Comparison of ENCODE assay signal across 9 cellular contexts in genomic region chr14:73784988-73785313, GRCh38.
DNase-seq lines count a peak whose midpoint lies in the region; ATAC-seq, FAIRE-seq and TF ChIP-seq lines count a peak whose summit lies in the region.
"Had no signal": no experiment of that assay in that cellular context is flagged by ENCODE, and none has a peak within 500 bp of the region (broad histone marks: within the 10 kb centered on the region; RNA-seq: fewer than 3 reads in every experiment).

No MANE protein-coding gene starts in this region.

- H3K79me2 ChIP-seq in PC-9 (ENCODE audit: low read depth) (peaks cover 71% of the 10 kb centered on the region), endothelial cell of umbilical vein (ENCODE audit: control insufficient read depth, insufficient read depth, low read length) (peaks cover 76% of the 10 kb centered on the region), parathyroid adenoma (peaks cover 32% of the 10 kb centered on the region)

- peak overlapping the region; percentile 96 to 98 (median 97) for H3K27ac Mint-ChIP-seq in CD4-positive, CD25-positive, alpha-beta regulatory T cell

- H3K4me2 ChIP-seq in PC-9 (peak overlapping the region; percentile 98), endothelial cell of umbilical vein (ENCODE audit: insufficient read depth, low read length) (peak overlapping the region; percentile 96), parathyroid adenoma (ENCODE audit: low read length) (peak overlapping the region; percentile 93)

- no peak for DNase-seq in CD4-positive, CD25-positive, alpha-beta regulatory T cell
- DNase-seq in PC-9 (no peak), endothelial cell of umbilical vein (ENCODE audit: low read depth, low spot score) (no peak), SK-N-DZ (ENCODE audit: low spot score) (no peak), COLO668 (lab: John Stamatoyannopoulos, UW; ENCODE audit: unreplicated experiment) (no peak), AG08395 (ENCODE audit: low spot score) (no peak)
- DNase-seq: activated CD4-positive, alpha-beta T cell treated with anti-CD3 and anti-CD28 coated beads for 1 hour had no signal

- peaks cover 44% of the 10 kb centered on the region for H3F3A ChIP-seq in PC-9 (ENCODE audit: insufficient read depth, low read depth)

- peak overlapping the region; percentile 83 for H3K27ac ChIP-seq in CD4-positive, CD25-positive, alpha-beta regulatory T cell (ENCODE audit: insufficient read depth, low read length, poor library complexity, severe bottlenecking)
- H3K27ac ChIP-seq in PC-9 (peak overlapping the region; percentile 77), endothelial cell of umbilical vein (ENCODE audit: insufficient read depth, low read depth, low read length) (peak overlapping the region; percentile 93), parathyroid adenoma (peak overlapping the region; percentile 100)

- no peak for TF ChIP-seq POLR2A in endothelial cell of umbilical vein (IDR thresholded peaks at IDR 0.05; ENCODE audit: low read depth, low read length)

- H3K4me1 Mint-ChIP-seq in CD4-positive, CD25-positive, alpha-beta regulatory T cell = peaks cover 38 to 79% (median 65%) of the 10 kb centered on the region in 4 donors

- no peaks in the 10 kb centered on the region for H3K27me3 ChIP-seq in CD4-positive, CD25-positive, alpha-beta regulatory T cell (ENCODE audit: control insufficient read depth, insufficient read depth, low read length)
- no peaks in the 10 kb centered on the region for H3K27me3 ChIP-seq in PC-9 (ENCODE audit: insufficient read depth, low read depth)
- no peaks in the 10 kb centered on the region for H3K27me3 ChIP-seq in endothelial cell of umbilical vein (ENCODE audit: control insufficient read depth in 2 of 2, insufficient read depth in 2 of 2, low read length in 2 of 2)
- no peaks in the 10 kb centered on the region for H3K27me3 ChIP-seq in parathyroid adenoma (ENCODE audit: control insufficient read depth, insufficient read depth, low read length)

- no peaks in the 10 kb centered on the region for H3K9me3 Mint-ChIP-seq in CD4-positive, CD25-positive, alpha-beta regulatory T cell

- intact Hi-C loops in PC-9 (cut with micrococcal nuclease; ENCODE audit: unreplicated experiment) (loop anchor here (1.0 to 5.0 kb wide), 3 partner anchors 25 to 60 kb away; a partner anchor contains a TSS), endothelial cell of umbilical vein (cut with micrococcal nuclease) (no loop called here)

- H3K9me1 ChIP-seq in endothelial cell of umbilical vein (replicated peaks; ENCODE audit: control insufficient read depth, extremely low read depth, insufficient read depth, low read length) = no peaks in the 10 kb centered on the region

- H3K4me3 ChIP-seq in CD4-positive, CD25-positive, alpha-beta regulatory T cell (ENCODE audit: low read depth, low read length) = peak overlapping the region; percentile 98
- H3K4me3 ChIP-seq in PC-9 (peak overlapping the region; percentile 71), endothelial cell of umbilical vein (replicated peaks in 1 of 3; ENCODE audit: insufficient read depth in 1 of 3, low read depth in 1 of 3, low read length in 3 of 3) (no peak overlapping the region), parathyroid adenoma (ENCODE audit: low read depth, low read length) (peak overlapping the region; percentile 70)

- no peaks in the 10 kb centered on the region for H3K36me3 Mint-ChIP-seq in CD4-positive, CD25-positive, alpha-beta regulatory T cell

- ATAC-seq in CD4-positive, CD25-positive, alpha-beta regulatory T cell (ENCODE audit: low read depth in 2 of 2) = no peak
- no peak for ATAC-seq in HG02840 (IDR thresholded peaks at IDR 0.05; ENCODE audit: low FRiP score, unreplicated experiment)

- no peaks in the 10 kb centered on the region for H3K9me3 ChIP-seq in CD4-positive, CD25-positive, alpha-beta regulatory T cell (ENCODE audit: control insufficient read depth in 2 of 2, low read length in 2 of 2)
- H3K9me3 ChIP-seq in PC-9 (ENCODE audit: insufficient read depth, low read depth) (no peaks in the 10 kb centered on the region), endothelial cell of umbilical vein (replicated peaks; ENCODE audit: control insufficient read depth, insufficient read depth, low read length) (no peaks in the 10 kb centered on the region), parathyroid adenoma (ENCODE audit: control insufficient read depth, low read length) (no peaks in the 10 kb centered on the region)

- CTCF ChIA-PET in PC-9 (lab: Charles Lee) = interaction anchor here (0.6 to 1.7 kb wide), 2 partner anchors 18 to 56 kb away, joined by 3 to 6 read pairs; no protein-coding TSS in a partner anchor
- CTCF ChIA-PET in endothelial cell of umbilical vein (lab: Charles Lee) = interaction anchor here (1.1 to 3.0 kb wide), 8 partner anchors 13 to 56 kb away, joined by 3 to 30 read pairs (median 5); a partner anchor contains a TSS

- TF ChIP-seq CTCF in PC-9 (conservative IDR thresholded peaks at IDR 0.05) (no peak), endothelial cell of umbilical vein (IDR thresholded peaks at IDR 0.05; ENCODE audit: extremely low read depth in 1 of 2, insufficient read depth in 1 of 2, low read depth in 1 of 2, low read length in 2 of 2) (no peak), parathyroid adenoma (IDR thresholded peaks at IDR 0.05) (no peak)

- H2AFZ ChIP-seq in PC-9 = no peak overlapping the region
- no peak overlapping the region for H2AFZ ChIP-seq in endothelial cell of umbilical vein (ENCODE audit: low read depth, low read length)
- H2AFZ ChIP-seq in parathyroid adenoma = no peak overlapping the region

- H3K9ac ChIP-seq in endothelial cell of umbilical vein (replicated peaks; ENCODE audit: extremely low read depth, insufficient read depth, low read length) (peak overlapping the region; percentile 96), parathyroid adenoma (no peak overlapping the region)

- H3K36me3 ChIP-seq in CD4-positive, CD25-positive, alpha-beta regulatory T cell (ENCODE audit: control insufficient read depth, insufficient read depth, low read length) = no peaks in the 10 kb centered on the region
- no peaks in the 10 kb centered on the region for H3K36me3 ChIP-seq in PC-9 (ENCODE audit: low read depth)
- H3K36me3 ChIP-seq in endothelial cell of umbilical vein (ENCODE audit: control insufficient read depth in 2 of 2, extremely low read depth in 1 of 2, insufficient read depth in 2 of 2, low read length in 2 of 2) = no peaks in the 10 kb centered on the region
- no peaks in the 10 kb centered on the region for H3K36me3 ChIP-seq in parathyroid adenoma (ENCODE audit: control insufficient read depth, insufficient read depth, low read length)

- H4K20me1 ChIP-seq in PC-9 (ENCODE audit: insufficient read depth) = no peaks in the 10 kb centered on the region
- H4K20me1 ChIP-seq in endothelial cell of umbilical vein (replicated peaks; ENCODE audit: control insufficient read depth, extremely low read depth, insufficient read depth, low read length) = no peaks in the 10 kb centered on the region

- H3K4me3 Mint-ChIP-seq in CD4-positive, CD25-positive, alpha-beta regulatory T cell = peak overlapping the region; percentile 97 to 100 (median 98)

- H3K27me3 Mint-ChIP-seq in CD4-positive, CD25-positive, alpha-beta regulatory T cell = no peaks in the 10 kb centered on the region

- no peaks in the 10 kb centered on the region for H3K9me2 ChIP-seq in PC-9 (ENCODE audit: insufficient read depth)

- peaks cover 58% of the 10 kb centered on the region for H3K4me1 ChIP-seq in CD4-positive, CD25-positive, alpha-beta regulatory T cell (ENCODE audit: control insufficient read depth, insufficient read depth, low read length, poor library complexity, severe bottlenecking)
- H3K4me1 ChIP-seq in PC-9 (replicated peaks; ENCODE audit: insufficient read depth) = peaks cover 38% of the 10 kb centered on the region
- peaks cover 44% of the 10 kb centered on the region for H3K4me1 ChIP-seq in endothelial cell of umbilical vein (ENCODE audit: control insufficient read depth, extremely low read depth, insufficient read depth, low read length)
- H3K4me1 ChIP-seq in parathyroid adenoma = peaks cover 59% of the 10 kb centered on the region

- BruUV-seq in PC-9 (replicated peaks; lab: Mats Ljungman, UMichigan) (no TSS peak), endothelial cell of umbilical vein (replicated peaks; lab: Mats Ljungman, UMichigan) (no TSS peak)

- no peak for FAIRE-seq in endothelial cell of umbilical vein (lab: Jason Lieb, UNC)

- dilution Hi-C loops in endothelial cell of umbilical vein (cut with MboI; ENCODE audit: extremely low pct_ligation_motif_present, low sequenced_read_pairs) = no loop called here

- POLR2A ChIA-PET in PC-9 (lab: Charles Lee; ENCODE audit: unreplicated experiment) = interaction anchor here (0.7 kb wide), 1 partner anchor 25 kb away, joined by 3 read pairs; no protein-coding TSS in a partner anchor
- POLR2A ChIA-PET in endothelial cell of umbilical vein (lab: Charles Lee) = interaction anchor here (1.3 to 1.4 kb wide), 2 partner anchors 21 to 30 kb away, joined by 4 read pairs; no protein-coding TSS in a partner anchor

TF ChIP-seq in endothelial cell of umbilical vein, 7 proteins besides CTCF, POLR2A, EP300 and RAD21:
- TF ChIP-seq JUN (IDR thresholded peaks at IDR 0.05; ENCODE audit: borderline replicate concordance, insufficient read depth, insufficient read length, low read depth) = no peak

Comparison
In these comparisons a context has a peak if more than half of its experiments do, and no peak if none do; other contexts are left out.
1. H3K4me3 ChIP-seq: peak in CD4-positive, CD25-positive, alpha-beta regulatory T cell (single experiment), PC-9 (single experiment) and parathyroid adenoma (single experiment); none in endothelial cell of umbilical vein (0 of 3).
2. Peak in every context shown above with its lines, with median percentiles within 50 percentile points of each other: H3K27ac ChIP-seq and H3K4me2 ChIP-seq.